In the genomic region with DNA sequence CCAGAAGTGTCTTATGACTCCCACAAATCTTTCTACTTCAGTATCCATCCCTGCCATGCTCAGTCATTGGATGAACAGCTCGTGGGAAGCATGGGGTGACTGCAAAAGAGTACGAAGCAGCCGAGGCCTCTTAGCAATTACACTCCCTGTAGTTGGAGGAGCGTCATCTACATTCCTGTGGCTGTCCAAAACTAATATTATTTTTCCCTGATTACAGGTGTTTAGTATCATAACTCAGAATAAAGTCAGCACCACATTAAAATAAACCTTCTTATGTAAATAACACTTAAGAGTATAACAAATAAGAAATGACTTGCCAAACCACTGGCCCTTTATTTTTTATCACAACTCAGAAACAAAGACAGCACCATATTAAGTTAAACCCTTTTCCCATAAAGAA, we compare ENCODE assay signal across 18 cellular contexts.
"Had no signal": no experiment of that assay in that cellular context is flagged by ENCODE, and none has a peak within 500 bp of the region (broad histone marks: within the 10 kb centered on the region; RNA-seq: fewer than 3 reads in every experiment).

No MANE protein-coding gene starts in this region.

- H3K27ac ChIP-seq: heart left ventricle, pancreas, sigmoid colon, upper lobe of left lung had no signal

- H3K9me3 ChIP-seq: heart left ventricle, pancreas, sigmoid colon, upper lobe of left lung had no signal

- ATAC-seq: heart left ventricle; pancreas; stimulated activated naive CD8-positive, alpha-beta T cell treated with anti-CD3 and anti-CD28 coated beads, Interleukin-15, amount 100 ng/mL, for 72 hours had no signal

- H3K36me3 ChIP-seq: heart left ventricle, pancreas, sigmoid colon, upper lobe of left lung had no signal

- H3K4me1 ChIP-seq: heart left ventricle, pancreas, sigmoid colon, upper lobe of left lung had no signal

- FAIRE-seq: frontal cortex, islet of Langerhans, pancreas had no signal

- H3K4me3 ChIP-seq: heart left ventricle, lung, pancreas, sigmoid colon, upper lobe of left lung had no signal

- H3K27me3 ChIP-seq: heart left ventricle, pancreas, sigmoid colon, upper lobe of left lung had no signal

- DNase-seq: activated CD4-positive, alpha-beta memory T cell treated with anti-CD3 and anti-CD28 coated beads for 36 hours; activated CD4-positive, alpha-beta T cell treated with anti-CD3 and anti-CD28 coated beads for 1 hour; activated naive CD4-positive, alpha-beta T cell treated with anti-CD3 and anti-CD28 coated beads, Interleukin-2, amount 10 ng/mL, durations not matched to agents 7 days and 5 days; activated T-cell treated with anti-CD3 and anti-CD28 coated beads, Interleukin-2, amount 50 U/mL, for 24 hours; cortex of kidney; effector CD4-positive, alpha-beta T cell; heart left ventricle; naive B cell; pancreas; sigmoid colon; stimulated activated CD4-positive, alpha-beta T cell treated with anti-CD3 and anti-CD28 coated beads, Interleukin-1b, Interleukin-23, amount 100 ng/mL, for 48 hours; stimulated activated naive CD8-positive, alpha-beta T cell treated with anti-CD3 and anti-CD28 coated beads, Interleukin-15, amount 100 ng/mL, for 72 hours; T-helper 1 cell; T1000; upper lobe of left lung had no signal
